Comparison of ENCODE assay signal across 11 cellular contexts in genomic region chr13:78601124-78601885, GRCh38. TPM values are rescaled to one million over a fixed set of nuclear protein-coding genes. Genes with fewer than 3 reads are reported as not detected.
DNase-seq lines count a peak whose midpoint lies in the region; ATAC-seq lines count a peak whose summit lies in the region.
"Had no signal": no experiment of that assay in that cellular context is flagged by ENCODE, and none has a peak within 500 bp of the region (broad histone marks: within the 10 kb centered on the region; RNA-seq: fewer than 3 reads in every experiment).

No MANE protein-coding gene starts in this region.

- peak overlapping the region in 3 of 7 donors; percentile 3 to 81 (median 80) for H3K27ac Mint-ChIP-seq in CD4-positive, alpha-beta memory T cell
- no peak overlapping the region for H3K27ac Mint-ChIP-seq in dendritic cell treated with granulocyte-macrophage colony-stimulating factor and Interleukin-4, amounts not matched to agents 40 ng/mL and 50 ng/mL, for 4 days
- peak overlapping the region in 2 of 10 donors; percentile 31 to 73 for H3K27ac Mint-ChIP-seq in naive thymus-derived CD8-positive, alpha-beta T cell

- peak; percentile 13 to 18 for ATAC-seq in naive thymus-derived CD8-positive, alpha-beta T cell
- ATAC-seq: HCT116 had no signal

- peaks cover 89% of the 10 kb centered on the region for H3K27me3 ChIP-seq in CD4-positive, alpha-beta memory T cell (ENCODE audit: insufficient read depth, low read length)
- peaks cover 99% of the 10 kb centered on the region for H3K27me3 ChIP-seq in HUES48 (ENCODE audit: control insufficient read depth, insufficient read depth, low read length)

- H3K9me3 Mint-ChIP-seq in CD4-positive, alpha-beta memory T cell = peaks cover 0 to 60% (median 24%) of the 10 kb centered on the region in 8 donors
- no peaks in the 10 kb centered on the region for H3K9me3 Mint-ChIP-seq in dendritic cell treated with granulocyte-macrophage colony-stimulating factor and Interleukin-4, amounts not matched to agents 40 ng/mL and 50 ng/mL, for 4 days
- H3K9me3 Mint-ChIP-seq in naive thymus-derived CD8-positive, alpha-beta T cell = peaks cover 0 to 36% (median 8%) of the 10 kb centered on the region in 9 donors

- no peaks in the 10 kb centered on the region for H3K9me3 ChIP-seq in CD4-positive, alpha-beta memory T cell (ENCODE audit: control insufficient read depth in 1 of 2, low read length in 2 of 2)
- H3K9me3 ChIP-seq in HUES48 (ENCODE audit: control insufficient read depth, insufficient read depth, low read length) = no peaks in the 10 kb centered on the region

- no peak for DNase-seq in CD4-positive, alpha-beta memory T cell
- peak in 1 of 10 donors; percentile 22 for DNase-seq in naive thymus-derived CD8-positive, alpha-beta T cell
- DNase-seq in NCI-H2029 treated with DMSO at 0.1 percent for 48 hours (lab: John Stamatoyannopoulos, UW) (no peak), NCI-H69 (lab: John Stamatoyannopoulos, UW) (no peak), SHP77 treated with DMSO at 0.1 percent for 48 hours (lab: John Stamatoyannopoulos, UW) (no peak), CD1c-positive myeloid dendritic cell (ENCODE audit: extremely low spot score) (no peak)
- DNase-seq: anterior cingulate cortex had no signal

- peaks cover 30% of the 10 kb centered on the region for H3K4me1 ChIP-seq in CD4-positive, alpha-beta memory T cell (ENCODE audit: insufficient read depth, low read length)
- peaks cover 31% of the 10 kb centered on the region for H3K4me1 ChIP-seq in HUES48 (ENCODE audit: control insufficient read depth, insufficient read depth, low read length)

- H3K4me3 Mint-ChIP-seq in CD4-positive, alpha-beta memory T cell = peak overlapping the region; percentile 4 to 78 (median 65)
- peak overlapping the region; percentile 60 for H3K4me3 Mint-ChIP-seq in dendritic cell treated with granulocyte-macrophage colony-stimulating factor and Interleukin-4, amounts not matched to agents 40 ng/mL and 50 ng/mL, for 4 days
- peak overlapping the region; percentile 54 to 74 (median 62) for H3K4me3 Mint-ChIP-seq in naive thymus-derived CD8-positive, alpha-beta T cell

- H3K27me3 Mint-ChIP-seq in CD4-positive, alpha-beta memory T cell = peaks cover 71 to 76% of the 10 kb centered on the region in 2 donors
- H3K27me3 Mint-ChIP-seq in dendritic cell treated with granulocyte-macrophage colony-stimulating factor and Interleukin-4, amounts not matched to agents 40 ng/mL and 50 ng/mL, for 4 days = peaks cover 86% of the 10 kb centered on the region
- H3K27me3 Mint-ChIP-seq in naive thymus-derived CD8-positive, alpha-beta T cell = peaks cover 62 to 91% (median 72%) of the 10 kb centered on the region in 5 donors

- intact Hi-C loops in CD4-positive, alpha-beta memory T cell (cut with micrococcal nuclease) = loop anchor here (2.0 kb wide), 1 partner anchor 57 kb away; the partner anchor contains the start of gene OBI1
- intact Hi-C loops in dendritic cell treated with granulocyte-macrophage colony-stimulating factor and Interleukin-4, amounts not matched to agents 40 ng/mL and 50 ng/mL, for 4 days (cut with micrococcal nuclease) = no loop called here

- CTCF ChIA-PET in CD4-positive, alpha-beta memory T cell (lab: Charles Lee; ENCODE audit: partially characterized antibody) = no interaction called here

- H3K4me3 ChIP-seq in CD4-positive, alpha-beta memory T cell (ENCODE audit: low read length in 2 of 2) = no peak overlapping the region
- peak overlapping the region; percentile 54 for H3K4me3 ChIP-seq in HUES48 (ENCODE audit: low read depth, low read length)

- H3K36me3 ChIP-seq in CD4-positive, alpha-beta memory T cell (ENCODE audit: insufficient read depth, low read length) = no peaks in the 10 kb centered on the region
- H3K36me3 ChIP-seq in HUES48 (ENCODE audit: control insufficient read depth, insufficient read depth, low read length) = no peaks in the 10 kb centered on the region

- no peak overlapping the region for H3K9ac ChIP-seq in HUES48 (ENCODE audit: low read depth, low read length)

- no peak overlapping the region for H3K27ac ChIP-seq in CD4-positive, alpha-beta memory T cell (ENCODE audit: low read depth, low read length)
- no peak overlapping the region for H3K27ac ChIP-seq in HUES48 (ENCODE audit: low read depth, low read length)

- POLR2A ChIA-PET in CD4-positive, alpha-beta memory T cell (lab: Charles Lee; ENCODE audit: partially characterized antibody) = no interaction called here
- POLR2A ChIA-PET in naive thymus-derived CD8-positive, alpha-beta T cell (lab: Charles Lee) = no interaction called here

- H3K4me1 Mint-ChIP-seq in CD4-positive, alpha-beta memory T cell = peaks cover 18 to 52% (median 25%) of the 10 kb centered on the region in 4 donors
- H3K4me1 Mint-ChIP-seq in dendritic cell treated with granulocyte-macrophage colony-stimulating factor and Interleukin-4, amounts not matched to agents 40 ng/mL and 50 ng/mL, for 4 days (ENCODE audit: low read depth) = peaks cover 54% of the 10 kb centered on the region
- H3K4me1 Mint-ChIP-seq in naive thymus-derived CD8-positive, alpha-beta T cell = peaks cover 17 to 52% (median 36%) of the 10 kb centered on the region in 4 donors

- H3K36me3 Mint-ChIP-seq in CD4-positive, alpha-beta memory T cell = peaks cover 0 to 11% of the 10 kb centered on the region in 2 donors
- no peaks in the 10 kb centered on the region for H3K36me3 Mint-ChIP-seq in dendritic cell treated with granulocyte-macrophage colony-stimulating factor and Interleukin-4, amounts not matched to agents 40 ng/mL and 50 ng/mL, for 4 days (ENCODE audit: low read depth)
- peaks cover 7 to 25% (median 24%) of the 10 kb centered on the region in 3 donors for H3K36me3 Mint-ChIP-seq in naive thymus-derived CD8-positive, alpha-beta T cell

RNA-seq across cellular contexts. Expression of gene POU4F1, which starts 2.0 kb away (rescaled TPM):
- total RNA-seq in CD4-positive, alpha-beta memory T cell = under 1 TPM in 1 of 2 experiments, not detected in 1; 0.06 TPM
- not detected for polyA plus RNA-seq in CD4-positive, alpha-beta memory T cell
- not detected for total RNA-seq in naive thymus-derived CD8-positive, alpha-beta T cell
- polyA plus RNA-seq in naive thymus-derived CD8-positive, alpha-beta T cell = not detected
- total RNA-seq: mucosa of gallbladder had no signal

RNA-seq across cellular contexts. Expression of gene OBI1, which starts 57.6 kb away (rescaled TPM):
- total RNA-seq in CD4-positive, alpha-beta memory T cell = 10 to 100 TPM; 16.3 to 16.7 TPM
- 10 to 100 TPM in 1 of 2 donors, 1 to 10 TPM in 1; 7.8 to 12.2 TPM for polyA plus RNA-seq in CD4-positive, alpha-beta memory T cell
- total RNA-seq in naive thymus-derived CD8-positive, alpha-beta T cell = 10 to 100 TPM; 15.9 to 16.6 TPM
- 10 to 100 TPM in 1 of 3 donors, 1 to 10 TPM in 2; 8.3 to 12.1 (median 9.6) TPM for polyA plus RNA-seq in naive thymus-derived CD8-positive, alpha-beta T cell
